10 cellular contexts compared by ENCODE assay signal in the genomic region with DNA sequence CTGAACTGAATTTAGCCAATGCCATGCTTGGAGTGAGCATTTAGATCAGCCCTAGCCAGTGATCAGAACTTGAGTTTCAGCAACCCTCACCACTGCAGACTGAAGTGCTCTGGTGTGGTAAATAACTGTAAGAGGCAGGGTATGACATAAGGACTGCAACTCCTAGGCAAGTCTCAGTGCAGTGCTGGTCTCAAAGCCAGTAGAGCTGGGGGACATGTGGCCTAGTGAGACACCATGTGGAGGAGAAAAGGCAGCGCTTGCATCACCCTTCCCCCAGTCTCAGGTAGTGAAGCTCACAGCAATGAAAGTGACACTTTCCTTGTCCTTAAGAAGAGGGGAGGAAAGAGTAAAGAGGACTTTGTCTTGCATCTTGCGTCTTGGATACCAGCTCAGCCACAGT.
A peak's percentile ranks its signal among the peaks of the same experiment; 100 is the strongest.
DNase-seq lines count a peak whose midpoint lies in the region; ATAC-seq, FAIRE-seq and TF ChIP-seq lines count a peak whose summit lies in the region.
"Had no signal": no experiment of that assay in that cellular context is flagged by ENCODE, and none has a peak within 500 bp of the region (broad histone marks: within the 10 kb centered on the region; RNA-seq: fewer than 3 reads in every experiment).

No MANE protein-coding gene starts in this region.

- H3K4me1 ChIP-seq in right cardiac atrium (ENCODE audit: control insufficient read depth, insufficient read depth, low read length): no peaks in the 10 kb centered on the region
- H3K4me1 ChIP-seq in left ventricle myocardium inferior: no peaks in the 10 kb centered on the region
- H3K4me1 ChIP-seq in foreskin keratinocyte: no peaks in the 10 kb centered on the region

- H3K9me3 Mint-ChIP-seq in T-cell: peaks cover 7 to 12% (median 8%) of the 10 kb centered on the region in 3 donors

- H3K36me3 Mint-ChIP-seq in T-cell: no peaks in the 10 kb centered on the region

- CTCF ChIA-PET in T-cell (lab: Charles Lee): no interaction called here

- H3K27ac ChIP-seq in right cardiac atrium (ENCODE audit: low read length) (no peak overlapping the region), left ventricle myocardium inferior (replicated peaks) (no peak overlapping the region), foreskin keratinocyte (no peak overlapping the region)

- H3K27me3 ChIP-seq in right cardiac atrium (ENCODE audit: control insufficient read depth, insufficient read depth) (no peaks in the 10 kb centered on the region), left ventricle myocardium inferior (ENCODE audit: low read depth) (no peaks in the 10 kb centered on the region), foreskin keratinocyte (no peaks in the 10 kb centered on the region)

- FAIRE-seq in frontal cortex (lab: Jason Lieb, UNC): no peak

- WGBS in right cardiac atrium: 46% methylated on average over 2 of the region's 2 CpGs

- H3K36me3 ChIP-seq in left ventricle myocardium inferior: no peaks in the 10 kb centered on the region

- ATAC-seq in right cardiac atrium (peak; percentile 42 to 72), foreskin keratinocyte (peak; percentile 67), HG02588 (IDR thresholded peaks at IDR 0.05; ENCODE audit: unreplicated experiment) (no peak), T-cell (replicated peaks in 1 of 4) (no peak)
- ATAC-seq: sciatic nerve had no signal

- TF ChIP-seq CTCF in left ventricle myocardium inferior (IDR thresholded peaks at IDR 0.05; ENCODE audit: borderline replicate concordance) (no peak), foreskin keratinocyte (conservative IDR thresholded peaks at IDR 0.05) (peak; percentile 55)

- no peak for DNase-seq in right cardiac atrium
- no peak for DNase-seq in left ventricle myocardium inferior
- peak; percentile 91 for DNase-seq in NCI-H82 (lab: John Stamatoyannopoulos, UW)
- peak; percentile 34 to 62 for DNase-seq in foreskin keratinocyte
- DNase-seq in frontal cortex (ENCODE audit: low spot score in 2 of 2): no peak
- DNase-seq in OCI-M2 (lab: John Stamatoyannopoulos, UW; ENCODE audit: unreplicated experiment): no peak
- DNase-seq in T-cell: no peak
- DNase-seq: activated B cell treated with CpG ODN at 0.5 μM for 24 hours had no signal

- H3K27me3 Mint-ChIP-seq in T-cell: no peaks in the 10 kb centered on the region
- H3K27me3 Mint-ChIP-seq: activated B cell treated with CpG ODN at 0.5 μM for 24 hours had no signal

- H3K27ac Mint-ChIP-seq in T-cell: no peak overlapping the region
- H3K27ac Mint-ChIP-seq: activated B cell treated with CpG ODN at 0.5 μM for 24 hours had no signal

- H3K4me3 Mint-ChIP-seq in T-cell: no peak overlapping the region
- H3K4me3 Mint-ChIP-seq: activated B cell treated with CpG ODN at 0.5 μM for 24 hours had no signal

- no peaks in the 10 kb centered on the region for H3K9me3 ChIP-seq in right cardiac atrium (ENCODE audit: control insufficient read depth, low read length)
- H3K9me3 ChIP-seq in left ventricle myocardium inferior (replicated peaks): peaks cover 5% of the 10 kb centered on the region

- intact Hi-C loops in right cardiac atrium (cut with DNase I) (loop anchor here in 1 of 4 donors (10.0 kb wide), 1 partner anchor 262 kb away; no protein-coding TSS in a partner anchor), left ventricle myocardium inferior (cut with micrococcal nuclease) (no loop called here)

- POLR2A ChIA-PET in T-cell (lab: Charles Lee): no interaction called here

- H3K4me3 ChIP-seq in right cardiac atrium (ENCODE audit: low read length): no peak overlapping the region
- H3K4me3 ChIP-seq in left ventricle myocardium inferior: no peak overlapping the region

- no peaks in the 10 kb centered on the region for H3K4me1 Mint-ChIP-seq in T-cell
- H3K4me1 Mint-ChIP-seq: activated B cell treated with CpG ODN at 0.5 μM for 24 hours had no signal

Comparison
In these comparisons a context has a peak if more than half of its experiments do, and no peak if none do; other contexts are left out.
1. ATAC-seq: peak in right cardiac atrium (2 of 2) and foreskin keratinocyte (single experiment); none in HG02588 (single experiment) and T-cell (0 of 4).
2. DNase-seq: peak in NCI-H82 (single experiment) and foreskin keratinocyte (2 of 2); none in right cardiac atrium (0 of 3), left ventricle myocardium inferior (single experiment), frontal cortex (0 of 2), OCI-M2 (single experiment) and T-cell (0 of 34).